In genomic region chrX:55867708-55868107, GRCh38 we compare ENCODE assay signal across 14 cellular contexts.
DNase-seq lines count a peak whose midpoint lies in the region; ATAC-seq, FAIRE-seq and TF ChIP-seq lines count a peak whose summit lies in the region.
"Had no signal": no experiment of that assay in that cellular context is flagged by ENCODE, and none has a peak within 500 bp of the region (broad histone marks: within the 10 kb centered on the region; RNA-seq: fewer than 3 reads in every experiment).

No MANE protein-coding gene starts in this region.

- ATAC-seq in GM18519 (IDR thresholded peaks at IDR 0.05; ENCODE audit: low FRiP score, unreplicated experiment) (peak; percentile 56), GM21367 (IDR thresholded peaks at IDR 0.05; ENCODE audit: unreplicated experiment) (peak; percentile 57), HG02885 (IDR thresholded peaks at IDR 0.05; ENCODE audit: poor library complexity, unreplicated experiment) (peak; percentile 68), HG03469 (IDR thresholded peaks at IDR 0.05; ENCODE audit: unreplicated experiment) (peak; percentile 55)

- H3K4me1 Mint-ChIP-seq in progenitor cell of endocrine pancreas (ENCODE audit: low read depth): peaks cover 8% of the 10 kb centered on the region

- FAIRE-seq in D721Med (lab: Jason Lieb, UNC) (no peak), urothelium cell line (lab: Jason Lieb, UNC) (no peak)
- FAIRE-seq: endothelial cell of umbilical vein had no signal

- H3K9me3 Mint-ChIP-seq in progenitor cell of endocrine pancreas (ENCODE audit: low read depth): peaks cover 30% of the 10 kb centered on the region

- no peak overlapping the region for H3K4me3 Mint-ChIP-seq in progenitor cell of endocrine pancreas (ENCODE audit: low read depth)

- TF ChIP-seq CTCF in progenitor cell of endocrine pancreas (IDR thresholded peaks at IDR 0.05; ENCODE audit: unreplicated experiment): no peak
- TF ChIP-seq CTCF in D721Med (IDR thresholded peaks at IDR 0.05; ENCODE audit: insufficient read depth, missing control alignments): no peak

- no peaks in the 10 kb centered on the region for H3K36me3 Mint-ChIP-seq in progenitor cell of endocrine pancreas (ENCODE audit: insufficient read depth)

- no peaks in the 10 kb centered on the region for H3K27me3 Mint-ChIP-seq in progenitor cell of endocrine pancreas

- no peak for DNase-seq in progenitor cell of endocrine pancreas (ENCODE audit: low spot score, unreplicated experiment)
- DNase-seq in D721Med (ENCODE audit: insufficient read length, low spot score): no peak
- no peak for DNase-seq in Ammon's horn (ENCODE audit: low spot score)
- no peak for DNase-seq in urothelium cell line (ENCODE audit: low spot score)
- DNase-seq: activated CD4-positive, CD25-positive, alpha-beta regulatory T cell treated with anti-CD3 and anti-CD28 coated beads, Interleukin-2, amount 50 U/mL, for 72 hours; activated gamma-delta T cell; hypothalamus; NCI-H1930; NK-92 treated with Interleukin-12 subunit alpha and Interleukin-12 subunit beta, amount 100 ng/mL, for 24 hours had no signal

- H3K27ac Mint-ChIP-seq in progenitor cell of endocrine pancreas: no peak overlapping the region
